In genomic region chr9:127566351-127567001, GRCh38 we compare ENCODE assay signal across 9 cellular contexts. TPM values are rescaled to one million over a fixed set of nuclear protein-coding genes. Genes with fewer than 3 reads are reported as not detected.
DNase-seq lines count a peak whose midpoint lies in the region; ATAC-seq and TF ChIP-seq lines count a peak whose summit lies in the region.
"Had no signal": no experiment of that assay in that cellular context is flagged by ENCODE, and none has a peak within 500 bp of the region (broad histone marks: within the 10 kb centered on the region; RNA-seq: fewer than 3 reads in every experiment).

No MANE protein-coding gene starts in this region.

- WGBS in prostate gland = 27% methylated on average over 9 of the region's 11 CpGs

- H3K27ac Mint-ChIP-seq in Caco-2 (ENCODE audit: unreplicated experiment) = peak overlapping the region; percentile 72
- H3K27ac Mint-ChIP-seq: activated naive CD8-positive, alpha-beta T cell had no signal

- H3K4me3 ChIP-seq in Caco-2 (ENCODE audit: low read depth, low read length) = peak overlapping the region; percentile 68
- peak overlapping the region; percentile 83 for H3K4me3 ChIP-seq in SJCRH30
- H3K4me3 ChIP-seq in fibroblast of villous mesenchyme (ENCODE audit: low read depth, low read length) = peak overlapping the region; percentile 94
- peak overlapping the region; percentile 82 to 96 for H3K4me3 ChIP-seq in prostate gland

- peak; percentile 56 to 80 for DNase-seq in Caco-2
- DNase-seq in SJCRH30 = no peak
- DNase-seq in fibroblast of villous mesenchyme (ENCODE audit: low read depth) = no peak
- DNase-seq in prostate gland (ENCODE audit: low spot score) = peak; percentile 67
- DNase-seq in NCI-H526 (lab: John Stamatoyannopoulos, UW) = no peak
- no peak for DNase-seq in glomerular visceral epithelial cell (ENCODE audit: extremely low spot score)
- DNase-seq in NCI-H2029 treated with DMSO at 0.1 percent for 48 hours (lab: John Stamatoyannopoulos, UW) = no peak

- H3K27me3 ChIP-seq in Caco-2 (replicated peaks; ENCODE audit: control insufficient read depth, insufficient read depth, low read length) (no peaks in the 10 kb centered on the region), SJCRH30 (no peaks in the 10 kb centered on the region), prostate gland (replicated peaks; ENCODE audit: insufficient read depth) (no peaks in the 10 kb centered on the region)

- no peaks in the 10 kb centered on the region for H3K36me3 ChIP-seq in Caco-2 (ENCODE audit: control insufficient read depth, insufficient read depth, low read length)
- peaks cover 6% of the 10 kb centered on the region; the same call in 1 of the 2 replicates for H3K36me3 ChIP-seq in SJCRH30
- H3K36me3 ChIP-seq in prostate gland = no peaks in the 10 kb centered on the region

- CTCF ChIA-PET in Caco-2 (lab: Charles Lee) = interaction anchor here (0.5 to 2.3 kb wide), 5 partner anchors 12 to 240 kb away, joined by 3 to 10 read pairs (median 3); partner anchors contain the start of gene TOR2A

- H3K36me3 Mint-ChIP-seq in Caco-2 (ENCODE audit: insufficient read depth, unreplicated experiment) = peaks cover 46% of the 10 kb centered on the region
- H3K36me3 Mint-ChIP-seq: activated naive CD8-positive, alpha-beta T cell had no signal

- H3K9me3 ChIP-seq in Caco-2 (no peaks in the 10 kb centered on the region), SJCRH30 (replicated peaks) (no peaks in the 10 kb centered on the region), prostate gland (no peaks in the 10 kb centered on the region)

- no peaks in the 10 kb centered on the region for H3K9me3 Mint-ChIP-seq in Caco-2 (ENCODE audit: unreplicated experiment)

- no peaks in the 10 kb centered on the region for H3K27me3 Mint-ChIP-seq in Caco-2 (ENCODE audit: insufficient read depth, unreplicated experiment)
- H3K27me3 Mint-ChIP-seq: activated naive CD8-positive, alpha-beta T cell had no signal

- H3K4me1 ChIP-seq in Caco-2 = peaks cover 25% of the 10 kb centered on the region
- peaks cover 15% of the 10 kb centered on the region for H3K4me1 ChIP-seq in SJCRH30
- H3K4me1 ChIP-seq in prostate gland (replicated peaks) = peaks cover 37% of the 10 kb centered on the region

- POLR2A ChIA-PET in Caco-2 (lab: Charles Lee) = interaction anchor here (0.6 to 1.5 kb wide), 2 partner anchors 21 to 168 kb away, joined by 3 to 4 read pairs; no protein-coding TSS in a partner anchor

- ATAC-seq in HG03342 (IDR thresholded peaks at IDR 0.05; ENCODE audit: unreplicated experiment) = no peak

- TF ChIP-seq POLR2A in prostate gland (IDR thresholded peaks at IDR 0.05) = no peak

- H3K4me3 Mint-ChIP-seq in Caco-2 (ENCODE audit: unreplicated experiment) = peak overlapping the region; percentile 79

- TF ChIP-seq CTCF in Caco-2 (IDR thresholded peaks at IDR 0.05; ENCODE audit: insufficient read depth in 1 of 2, low read depth in 1 of 2, low read length in 1 of 2, severe bottlenecking in 1 of 2, unreplicated experiment in 1 of 2) (no peak), fibroblast of villous mesenchyme (IDR thresholded peaks at IDR 0.05; ENCODE audit: insufficient read depth, low read depth, low read length) (no peak), prostate gland (IDR thresholded peaks at IDR 0.05) (no peak)

- no peak overlapping the region for H3K27ac ChIP-seq in SJCRH30
- H3K27ac ChIP-seq in prostate gland = peak overlapping the region; percentile 81 to 99

- peaks cover 12% of the 10 kb centered on the region for H3K4me1 Mint-ChIP-seq in Caco-2 (ENCODE audit: low read depth, unreplicated experiment)

- TSS peak; percentile 15 for BruUV-seq in Caco-2 (replicated peaks; lab: Mats Ljungman, UMichigan)

- intact Hi-C loops in Caco-2 (cut with micrococcal nuclease; ENCODE audit: unreplicated experiment) (loop anchor here (1.0 kb wide), 1 partner anchor 21 kb away; no protein-coding TSS in a partner anchor), prostate gland (cut with DNase I) (no loop called here)

RNA-seq across cellular contexts. Expression of gene STXBP1, which starts 45.6 kb away (rescaled TPM):
- 5.5 and 6.7 TPM in 2 replicates for total RNA-seq in Caco-2 (2022)
- 3.6 and 5.2 TPM in 2 replicates for total RNA-seq in SJCRH30 (2014; rRNA removed; shearing (Covaris generic))
- total RNA-seq in fibroblast of villous mesenchyme = 12.6 and 19.9 TPM in 2 replicates
- 10 to 100 TPM; 32.2 to 47.6 TPM for total RNA-seq in prostate gland

Comparison
In these comparisons a context has a peak if more than half of its experiments do, and no peak if none do; other contexts are left out.
1. DNase-seq: peak in Caco-2 (2 of 2) and prostate gland (single experiment); none in SJCRH30 (0 of 2), fibroblast of villous mesenchyme (single experiment), NCI-H526 (0 of 2), glomerular visceral epithelial cell (single experiment) and NCI-H2029 treated with DMSO at 0.1 percent for 48 hours (single experiment).
2. Peak in every context shown above with its lines, with median percentiles within 50 percentile points of each other: H3K4me3 ChIP-seq.